ENCODE assay signal across 19 cellular contexts in genomic region chr15:36008719-36009118, GRCh38.
DNase-seq lines count a peak whose midpoint lies in the region; ATAC-seq, FAIRE-seq and TF ChIP-seq lines count a peak whose summit lies in the region.
"Had no signal": no experiment of that assay in that cellular context is flagged by ENCODE, and none has a peak within 500 bp of the region (broad histone marks: within the 10 kb centered on the region; RNA-seq: fewer than 3 reads in every experiment).

No MANE protein-coding gene starts in this region.

- CTCF ChIA-PET in HepG2 (lab: Yijun Ruan, JAX; ENCODE audit: low intra/inter-chr PET ratio, low total read pairs) (no interaction called here), WTC11 (lab: Charles Lee) (interaction anchor here (0.7 kb wide), 1 partner anchor 905 kb away, joined by 6 read pairs; no protein-coding TSS in a partner anchor)

- no peak for TF ChIP-seq RAD21 in HepG2 (CRISPR knock-in tag; IDR thresholded peaks at IDR 0.05)

- ATAC-seq in HepG2 (no peak), right lobe of liver (no peak), WTC11 (no peak)
- ATAC-seq: A549; CD8-positive, alpha-beta T cell; GM23338 had no signal

- H3K9me3 ChIP-seq in HepG2 (ENCODE audit: low read length) (peaks cover 21% of the 10 kb centered on the region), right lobe of liver (no peaks in the 10 kb centered on the region), WERI-Rb-1 (ENCODE audit: severe bottlenecking) (peaks cover 8% of the 10 kb centered on the region)
- H3K9me3 ChIP-seq: A549 had no signal

- POLR2A ChIA-PET in HepG2 (lab: Yijun Ruan, JAX): no interaction called here
- POLR2A ChIA-PET in WTC11 (lab: Charles Lee): no interaction called here

- H3K4me1 Mint-ChIP-seq in WTC11: no peaks in the 10 kb centered on the region
- H3K4me1 Mint-ChIP-seq: B cell, GM23338 had no signal

- BruUV-seq in HepG2 (replicated peaks; lab: Mats Ljungman, UMichigan): no TSS peak

- no peak overlapping the region for H3K9ac ChIP-seq in HepG2 (ENCODE audit: insufficient read depth, low read depth, low read length)
- H3K9ac ChIP-seq: BLaER1 treated with 17β-estradiol and CSF1 and Interleukin-3, amounts not matched to agents 10 nM and 100 nM; KMS-11 had no signal

- no peak for TF ChIP-seq POLR2A in HepG2 (IDR thresholded peaks at IDR 0.05; ENCODE audit: insufficient read depth in 1 of 2, low read depth in 2 of 2, low read length in 2 of 2)
- TF ChIP-seq POLR2A in right lobe of liver (IDR thresholded peaks at IDR 0.05): no peak

- peaks cover 23% of the 10 kb centered on the region for H3K9me3 Mint-ChIP-seq in WTC11

- H3K4me1 ChIP-seq in HepG2 (ENCODE audit: insufficient read depth, low read length) (no peaks in the 10 kb centered on the region), right lobe of liver (no peaks in the 10 kb centered on the region)
- H3K4me1 ChIP-seq: A549; BLaER1 treated with 17β-estradiol and CSF1 and Interleukin-3, amounts not matched to agents 10 nM and 100 nM had no signal

- in situ Hi-C loops in HepG2 (cut with HindIII; ENCODE audit: extremely low pct_ligation_motif_present, low pct_unique_long_range_greater_than_20kb): no loop called here

- H3K4me3 Mint-ChIP-seq in WTC11: no peak overlapping the region
- H3K4me3 Mint-ChIP-seq: B cell; CD8-positive, alpha-beta T cell; GM23338 had no signal

- H3K79me2 ChIP-seq in HepG2 (ENCODE audit: insufficient read depth, low read length): no peaks in the 10 kb centered on the region

- DNase-seq in DMS53 (lab: John Stamatoyannopoulos, UW) (peak; percentile 8), DMS53 treated with DMSO at 0.1 percent for 48 hours (lab: John Stamatoyannopoulos, UW; ENCODE audit: unreplicated experiment) (no peak), HepG2 (ENCODE audit: low spot score) (no peak), right lobe of liver (no peak), WTC11 (ENCODE audit: low spot score) (no peak), GM19239 (ENCODE audit: insufficient read length, low spot score) (no peak), WERI-Rb-1 (no peak)
- DNase-seq: Calu3; CD8-positive, alpha-beta T cell; HCEC 1CT had no signal

- no peak for TF ChIP-seq CTCF in HepG2 (CRISPR knock-in tag; IDR thresholded peaks at IDR 0.05)
- no peak for TF ChIP-seq CTCF in right lobe of liver (IDR thresholded peaks at IDR 0.05)
- TF ChIP-seq CTCF in WTC11 (IDR thresholded peaks at IDR 0.05): no peak
- TF ChIP-seq CTCF in WERI-Rb-1 (IDR thresholded peaks at IDR 0.05; ENCODE audit: low read depth, low read length): no peak

- H3K27ac ChIP-seq in HepG2 (ENCODE audit: extremely low read length, insufficient read depth, low read length): no peak overlapping the region
- no peak overlapping the region for H3K27ac ChIP-seq in right lobe of liver
- no peak overlapping the region for H3K27ac ChIP-seq in WERI-Rb-1
- H3K27ac ChIP-seq: 22Rv1; A549; BLaER1 treated with 17β-estradiol and CSF1 and Interleukin-3, amounts not matched to agents 10 nM and 100 nM; KMS-11 had no signal

- no peak for FAIRE-seq in HepG2 (lab: Jason Lieb, UNC)
- FAIRE-seq in GM19239 (lab: Jason Lieb, UNC): no peak
- FAIRE-seq: A549, G401.6, GM12891, H54 had no signal

- no peaks in the 10 kb centered on the region for H3K27me3 Mint-ChIP-seq in WTC11 (ENCODE audit: low read depth)
- H3K27me3 Mint-ChIP-seq: B cell had no signal

- no peak overlapping the region for H3K4me2 ChIP-seq in HepG2 (ENCODE audit: low read depth, low read length)
- H3K4me2 ChIP-seq: A549; BLaER1 treated with 17β-estradiol and CSF1 and Interleukin-3, amounts not matched to agents 10 nM and 100 nM; GM23338; KMS-11 had no signal

- no peak overlapping the region for H3K27ac Mint-ChIP-seq in WTC11
- H3K27ac Mint-ChIP-seq: B cell; CD8-positive, alpha-beta T cell; GM23338 had no signal

- no peak for TF ChIP-seq EP300 in HepG2 (IDR thresholded peaks at IDR 0.05; ENCODE audit: low read depth in 2 of 2, low read length in 2 of 2)
- no peak for TF ChIP-seq EP300 in HepG2 (CRISPR knock-in tag; IDR thresholded peaks at IDR 0.05; ENCODE audit: borderline replicate concordance)

- intact Hi-C loops in HepG2 (cut with micrococcal nuclease; ENCODE audit: unreplicated experiment): no loop called here
- intact Hi-C loops in right lobe of liver (cut with DNase I): no loop called here

- H3K36me3 ChIP-seq in HepG2 (replicated peaks in 1 of 2; ENCODE audit: control insufficient read depth in 1 of 2, insufficient read depth in 2 of 2, low read length in 2 of 2): no peaks in the 10 kb centered on the region
- H3K36me3 ChIP-seq in right lobe of liver: no peaks in the 10 kb centered on the region
- H3K36me3 ChIP-seq in WERI-Rb-1: no peaks in the 10 kb centered on the region
- H3K36me3 ChIP-seq: BLaER1 treated with 17β-estradiol and CSF1 and Interleukin-3, amounts not matched to agents 10 nM and 100 nM had no signal

- peaks cover 8% of the 10 kb centered on the region; the same call in 1 of the 2 replicates for H3K36me3 Mint-ChIP-seq in WTC11
- H3K36me3 Mint-ChIP-seq: CD8-positive, alpha-beta T cell had no signal

- H3K27me3 ChIP-seq in HepG2 (ENCODE audit: control insufficient read depth in 1 of 2, insufficient read depth in 2 of 2, low read length in 2 of 2) (no peaks in the 10 kb centered on the region), right lobe of liver (no peaks in the 10 kb centered on the region), WERI-Rb-1 (ENCODE audit: insufficient read depth, low read depth, severe bottlenecking) (no peaks in the 10 kb centered on the region)
- H3K27me3 ChIP-seq: BLaER1 treated with 17β-estradiol and CSF1 and Interleukin-3, amounts not matched to agents 10 nM and 100 nM had no signal

- H3K4me3 ChIP-seq in HepG2 (replicated peaks in 1 of 3; ENCODE audit: insufficient read depth in 1 of 3, low read depth in 2 of 3, low read length in 3 of 3): no peak overlapping the region
- no peak overlapping the region for H3K4me3 ChIP-seq in right lobe of liver
- no peak overlapping the region for H3K4me3 ChIP-seq in WERI-Rb-1 (ENCODE audit: low read depth, low read length)
- H3K4me3 ChIP-seq: A549; BLaER1 treated with 17β-estradiol and CSF1 and Interleukin-3, amounts not matched to agents 10 nM and 100 nM; GM23338 had no signal

- no peaks in the 10 kb centered on the region for H4K20me1 ChIP-seq in HepG2 (ENCODE audit: insufficient read depth, low read length)
- H4K20me1 ChIP-seq: BLaER1 treated with 17β-estradiol and CSF1 and Interleukin-3, amounts not matched to agents 10 nM and 100 nM had no signal

- H2AFZ ChIP-seq in HepG2 (ENCODE audit: low read length): no peak overlapping the region
- H2AFZ ChIP-seq: GM23338 had no signal

TF ChIP-seq in HepG2, 621 proteins besides CTCF, POLR2A, EP300 and RAD21:
- no peak for TF ChIP-seq XBP1 (CRISPR knock-in tag; IDR thresholded peaks at IDR 0.05)
- peak; percentile 95 for TF ChIP-seq ZNF317 (CRISPR knock-in tag; IDR thresholded peaks at IDR 0.05)

TF ChIP-seq in WTC11, 78 proteins besides CTCF, POLR2A, EP300 and RAD21:
- TF ChIP-seq TP53 (CRISPR knock-in tag; IDR thresholded peaks at IDR 0.05) (no peak), ZNF317 (CRISPR knock-in tag; IDR thresholded peaks at IDR 0.05; ENCODE audit: borderline replicate concordance, low read depth) (peak; percentile 88)
TF ChIP-seq in WTC11: peak in this region for 1.
